ENCODE assay signal across 1 cellular context in the genomic region with DNA sequence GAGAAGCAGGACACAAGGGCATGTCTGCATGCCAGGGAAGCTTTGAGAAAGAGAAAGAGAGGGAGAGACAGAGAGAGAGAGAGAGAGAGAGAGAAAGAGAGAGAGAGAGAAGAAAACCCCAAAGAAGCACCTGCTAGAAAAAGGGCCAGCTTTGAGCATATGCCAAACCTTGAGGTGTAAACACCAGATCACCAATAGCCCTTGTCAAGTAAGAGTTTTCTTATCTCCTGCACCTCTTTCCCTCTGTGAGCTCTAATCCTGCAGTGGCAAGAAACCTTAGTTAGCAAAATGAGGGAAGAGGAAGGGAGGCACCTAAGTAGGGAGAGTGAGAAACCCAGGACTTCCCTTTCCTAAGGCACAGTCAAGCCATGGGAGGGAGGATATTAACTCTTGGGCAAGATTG.
TF ChIP-seq lines count a peak whose summit lies in the region.

No MANE protein-coding gene starts in this region.

TF ChIP-seq in HepG2, 621 proteins besides CTCF, POLR2A, EP300 and RAD21:
- TF ChIP-seq SIN3A (IDR thresholded peaks at IDR 0.05; ENCODE audit: borderline replicate concordance, low read depth, low read length), result no peak
- TF ChIP-seq ZNF75D (CRISPR knock-in tag; IDR thresholded peaks at IDR 0.05; ENCODE audit: borderline replicate concordance), result no peak
- TF ChIP-seq ZBTB7A (CRISPR knock-in tag; IDR thresholded peaks at IDR 0.05), result no peak
- TF ChIP-seq, protein P1, sequence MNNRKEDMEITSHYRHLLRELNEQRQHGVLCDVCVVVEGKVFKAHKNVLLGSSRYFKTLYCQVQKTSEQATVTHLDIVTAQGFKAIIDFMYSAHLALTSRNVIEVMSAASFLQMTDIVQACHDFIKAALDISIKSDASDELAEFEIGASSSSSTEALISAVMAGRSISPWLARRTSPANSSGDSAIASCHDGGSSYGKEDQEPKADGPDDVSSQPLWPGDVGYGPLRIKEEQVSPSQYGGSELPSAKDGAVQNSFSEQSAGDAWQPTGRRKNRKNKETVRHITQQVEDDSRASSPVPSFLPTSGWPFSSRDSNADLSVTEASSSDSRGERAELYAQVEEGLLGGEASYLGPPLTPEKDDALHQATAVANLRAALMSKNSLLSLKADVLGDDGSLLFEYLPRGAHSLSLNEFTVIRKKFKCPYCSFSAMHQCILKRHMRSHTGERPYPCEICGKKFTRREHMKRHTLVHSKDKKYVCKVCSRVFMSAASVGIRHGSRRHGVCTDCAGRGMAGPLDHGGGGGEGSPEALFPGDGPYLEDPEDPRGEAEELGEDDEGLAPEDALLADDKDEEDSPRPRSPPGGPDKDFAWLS (CRISPR knock-in tag; IDR thresholded peaks at IDR 0.05; ENCODE audit: borderline replicate concordance), result no peak
- TF ChIP-seq SIN3B (IDR thresholded peaks at IDR 0.05; ENCODE audit: low read length), result no peak
- TF ChIP-seq HES4 (CRISPR knock-in tag; IDR thresholded peaks at IDR 0.05; ENCODE audit: borderline replicate concordance), result no peak
- TF ChIP-seq, protein P2, sequence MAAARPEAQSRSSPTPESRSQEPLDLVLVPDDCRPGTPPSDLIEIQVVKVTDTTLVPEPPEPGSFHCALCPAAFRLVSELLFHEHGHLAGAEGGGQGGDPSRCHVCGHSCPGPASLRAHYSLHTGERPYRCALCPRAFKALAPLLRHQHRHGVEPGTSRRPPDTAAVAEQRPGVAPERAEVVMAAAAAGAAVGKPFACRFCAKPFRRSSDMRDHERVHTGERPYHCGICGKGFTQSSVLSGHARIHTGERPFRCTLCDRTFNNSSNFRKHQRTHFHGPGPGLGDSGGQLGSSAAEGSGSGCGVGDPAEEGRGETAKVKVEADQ (CRISPR knock-in tag; IDR thresholded peaks at IDR 0.05; ENCODE audit: borderline replicate concordance), result no peak
- no peak for TF ChIP-seq ZNF777 (CRISPR knock-in tag; IDR thresholded peaks at IDR 0.05)
- no peak for TF ChIP-seq MTF1 (CRISPR knock-in tag; IDR thresholded peaks at IDR 0.05)
- no peak for TF ChIP-seq ZFY (CRISPR knock-in tag; IDR thresholded peaks at IDR 0.05)
- no peak for TF ChIP-seq ZNF382 (CRISPR knock-in tag; IDR thresholded peaks at IDR 0.05; ENCODE audit: borderline replicate concordance)
- TF ChIP-seq, protein P3, sequence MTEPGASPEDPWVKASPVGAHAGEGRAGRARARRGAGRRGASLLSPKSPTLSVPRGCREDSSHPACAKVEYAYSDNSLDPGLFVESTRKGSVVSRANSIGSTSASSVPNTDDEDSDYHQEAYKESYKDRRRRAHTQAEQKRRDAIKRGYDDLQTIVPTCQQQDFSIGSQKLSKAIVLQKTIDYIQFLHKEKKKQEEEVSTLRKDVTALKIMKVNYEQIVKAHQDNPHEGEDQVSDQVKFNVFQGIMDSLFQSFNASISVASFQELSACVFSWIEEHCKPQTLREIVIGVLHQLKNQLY (CRISPR knock-in tag; IDR thresholded peaks at IDR 0.05), result no peak
- TF ChIP-seq, protein P4, sequence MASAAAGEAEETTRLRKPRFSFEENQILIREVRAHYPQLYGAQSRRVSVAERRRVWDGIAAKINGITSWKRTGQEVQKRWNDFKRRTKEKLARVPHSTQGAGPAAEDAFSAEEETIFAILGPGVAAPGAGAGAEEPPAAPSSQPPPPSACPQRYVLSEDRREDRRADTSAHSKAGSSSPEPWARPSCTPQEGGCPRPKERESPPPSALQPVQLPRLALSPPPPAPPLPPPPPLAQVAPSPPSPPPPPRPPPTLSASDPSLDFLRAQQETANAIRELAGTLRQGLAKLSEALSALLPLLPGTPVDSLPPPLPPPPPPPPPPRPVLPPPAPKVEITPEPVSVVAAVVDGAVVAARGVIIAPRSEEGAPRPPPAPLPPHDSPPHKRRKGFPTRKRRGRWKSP (CRISPR knock-in tag; IDR thresholded peaks at IDR 0.05), result no peak
- TF ChIP-seq ZKSCAN8 (CRISPR knock-in tag; IDR thresholded peaks at IDR 0.05; ENCODE audit: borderline replicate concordance), result no peak
- TF ChIP-seq IRX3 (CRISPR knock-in tag; IDR thresholded peaks at IDR 0.05; ENCODE audit: borderline replicate concordance, low read depth), result no peak
- no peak for TF ChIP-seq CHD4 (IDR thresholded peaks at IDR 0.05; ENCODE audit: borderline replicate concordance, low read length)
TF ChIP-seq in HepG2: peak in this region for 0.
